In the genomic region with DNA sequence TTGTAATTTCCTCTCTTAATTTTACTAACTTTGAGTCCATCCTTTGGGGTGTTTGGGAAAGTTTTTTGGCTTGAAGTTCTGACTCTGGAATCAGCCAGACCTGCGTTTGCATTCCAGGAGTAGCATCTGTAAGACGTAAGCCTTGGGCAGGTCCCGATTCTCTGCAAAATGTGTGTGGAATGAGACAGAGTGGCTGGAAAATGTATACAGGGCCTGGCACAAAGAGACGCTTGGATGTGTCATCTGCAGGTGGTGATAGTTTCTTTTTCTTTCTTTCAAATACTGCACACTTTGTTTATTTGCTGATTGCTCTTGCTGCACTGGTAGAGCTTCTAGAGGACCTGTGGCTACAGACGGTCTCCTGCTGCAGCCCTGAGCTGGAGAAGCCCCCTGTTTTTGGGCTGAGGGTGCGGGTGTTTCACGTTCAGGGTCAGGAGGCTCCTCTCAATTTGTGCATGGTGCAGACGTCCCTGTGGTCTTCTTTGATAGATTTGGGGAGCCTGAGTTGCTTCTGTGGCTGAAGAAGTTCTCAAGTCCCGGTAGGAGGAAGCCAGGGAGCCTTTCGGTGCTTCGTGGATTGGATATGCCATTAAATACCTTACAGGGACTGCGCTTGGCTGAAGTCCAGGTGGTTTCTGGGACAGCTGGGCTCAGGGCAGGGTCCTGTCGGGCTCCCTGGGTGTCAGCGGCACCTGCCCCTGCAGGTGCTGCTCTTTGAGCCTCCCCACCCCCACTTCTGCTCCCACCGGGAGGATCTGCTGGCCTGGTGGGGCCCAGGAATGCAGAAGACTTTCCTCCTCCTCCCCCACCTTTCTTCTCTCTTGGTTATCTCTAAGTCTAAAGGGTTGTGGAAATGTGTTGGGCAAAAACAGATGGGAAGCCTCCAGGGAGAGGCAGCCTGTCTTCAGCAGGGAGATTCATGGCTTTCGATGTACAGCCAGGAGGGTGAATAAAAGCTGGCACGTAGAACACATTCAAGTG, we compare ENCODE assay signal across 10 cellular contexts. TPM values are rescaled to one million over a fixed set of nuclear protein-coding genes. Genes with fewer than 3 reads are reported as not detected.
DNase-seq lines count a peak whose midpoint lies in the region; ATAC-seq and TF ChIP-seq lines count a peak whose summit lies in the region.
"Had no signal": no experiment of that assay in that cellular context is flagged by ENCODE, and none has a peak within 500 bp of the region (broad histone marks: within the 10 kb centered on the region; RNA-seq: fewer than 3 reads in every experiment).

No MANE protein-coding gene starts in this region.

- TF ChIP-seq CTCF in AG09309 (IDR thresholded peaks at IDR 0.05; ENCODE audit: control insufficient read depth, insufficient read depth, low read depth, low read length, missing control alignments) (no peak), SK-N-SH (IDR thresholded peaks at IDR 0.05) (no peak), hepatocyte (IDR thresholded peaks at IDR 0.05; ENCODE audit: poor library complexity) (no peak)

- DNase-seq in AG09309 (ENCODE audit: low read depth) (peak; percentile 64), HS-27A (ENCODE audit: low read depth) (peak; percentile 85), SK-N-SH (no peak), hepatocyte (ENCODE audit: low spot score) (peak; percentile 39), HK-2 (ENCODE audit: unreplicated experiment) (no peak)
- DNase-seq in stimulated activated CD4-positive, alpha-beta T cell treated with anti-CD3 and anti-CD28 coated beads, Interleukin-4, amount 100 ng/mL, for 24 hours, result no peak

- 34% methylated on average over 11 of the region's 17 CpGs for WGBS in SK-N-SH (ENCODE audit: low lambda C conversion rate)
- WGBS in hepatocyte (ENCODE audit: low lambda C conversion rate, missing lambda C conversion rate), result 55% methylated on average over 17 of the region's 17 CpGs

- no peaks in the 10 kb centered on the region for H4K20me1 ChIP-seq in SK-N-SH (ENCODE audit: insufficient read depth)
- no peaks in the 10 kb centered on the region for H4K20me1 ChIP-seq in hepatocyte (ENCODE audit: insufficient read depth, poor library complexity, severe bottlenecking)

- H3K4me2 ChIP-seq in SK-N-SH (peak overlapping the region; percentile 69), hepatocyte (peak overlapping the region; percentile 44)

- H3K36me3 ChIP-seq in SK-N-SH (replicated peaks in 1 of 2; ENCODE audit: control insufficient read depth in 1 of 2, insufficient read depth in 2 of 2, low read length in 1 of 2), result peaks cover 0 to 4% of the 10 kb centered on the region in 2 experiments
- no peaks in the 10 kb centered on the region for H3K36me3 ChIP-seq in hepatocyte (replicated peaks; ENCODE audit: insufficient read depth, low read depth)

- H3K4me3 ChIP-seq in AG09309 (ENCODE audit: control insufficient read depth, low read depth, low read length) (no peak overlapping the region), SK-N-SH (ENCODE audit: low read depth in 2 of 2, low read length in 1 of 2) (peak overlapping the region; percentile 13 to 17; a peak in 3 of 4 replicates), hepatocyte (no peak overlapping the region)
- H3K4me3 ChIP-seq: dorsolateral prefrontal cortex had no signal

- no peak for TF ChIP-seq RAD21 in SK-N-SH (IDR thresholded peaks at IDR 0.05; ENCODE audit: low read length)

- no peaks in the 10 kb centered on the region for H3K79me2 ChIP-seq in SK-N-SH (ENCODE audit: insufficient read depth)
- H3K79me2 ChIP-seq in hepatocyte, result no peaks in the 10 kb centered on the region

- POLR2A ChIA-PET in SK-N-SH (lab: Yijun Ruan, JAX), result no interaction called here

- H3K9me3 ChIP-seq in SK-N-SH, result peaks cover 12% of the 10 kb centered on the region
- H3K9me3 ChIP-seq in hepatocyte (ENCODE audit: low read depth), result no peaks in the 10 kb centered on the region

- H3F3A ChIP-seq in SK-N-SH (replicated peaks; ENCODE audit: insufficient read depth), result peaks cover 32% of the 10 kb centered on the region

- H3K9ac ChIP-seq in SK-N-SH, result peak overlapping the region; percentile 32; the same call in 1 of the 2 replicates

- H3K9me2 ChIP-seq in SK-N-SH, result no peaks in the 10 kb centered on the region
- no peaks in the 10 kb centered on the region for H3K9me2 ChIP-seq in hepatocyte (replicated peaks; ENCODE audit: insufficient read depth)

- TF ChIP-seq EP300 in SK-N-SH (IDR thresholded peaks at IDR 0.05; ENCODE audit: borderline replicate concordance in 1 of 2, low read depth in 1 of 2, low read length in 1 of 2), result peak in 1 of 2 experiments; percentile 94; a peak in 2 of 4 replicates

- CTCF ChIA-PET in SK-N-SH (lab: Yijun Ruan, JAX), result no interaction called here

- no peak for ATAC-seq in HG03520 (IDR thresholded peaks at IDR 0.05; ENCODE audit: unreplicated experiment)
- ATAC-seq in HG02884 (IDR thresholded peaks at IDR 0.05; ENCODE audit: unreplicated experiment), result no peak
- ATAC-seq: activated CD4-positive, CD25-positive, alpha-beta regulatory T cell treated with anti-CD3 and anti-CD28 coated beads, Interleukin-2, amount 50 U/mL, for 24 hours had no signal

- H3K27me3 ChIP-seq in SK-N-SH (ENCODE audit: insufficient read depth) (no peaks in the 10 kb centered on the region), hepatocyte (no peaks in the 10 kb centered on the region)
- H3K27me3 ChIP-seq: dorsolateral prefrontal cortex had no signal

- peaks cover 17 to 31% of the 10 kb centered on the region in 2 experiments for H3K4me1 ChIP-seq in SK-N-SH (ENCODE audit: control insufficient read depth in 1 of 2, insufficient read depth in 2 of 2, low read depth in 1 of 2, low read length in 1 of 2)
- peaks cover 14% of the 10 kb centered on the region for H3K4me1 ChIP-seq in hepatocyte (ENCODE audit: insufficient read depth)

- H3K27ac ChIP-seq in SK-N-SH (ENCODE audit: low read depth in 2 of 2, low read length in 1 of 2) (peak overlapping the region; percentile 57 to 72; a peak in 3 of 4 replicates), hepatocyte (peak overlapping the region; percentile 42)
- H3K27ac ChIP-seq: dorsolateral prefrontal cortex had no signal

- H2AFZ ChIP-seq in SK-N-SH (ENCODE audit: low read depth) (peak overlapping the region; percentile 36; the same call in 1 of the 2 replicates), hepatocyte (no peak overlapping the region)

TF ChIP-seq in SK-N-SH, 30 proteins besides CTCF, POLR2A, EP300 and RAD21 (continues in another document):
- TF ChIP-seq YY1 (IDR thresholded peaks at IDR 0.05; ENCODE audit: low read depth) (no peak; the same call in 1 of the 2 replicates), GABPA (IDR thresholded peaks at IDR 0.05; ENCODE audit: low read depth) (no peak), MXI1 (IDR thresholded peaks at IDR 0.05; ENCODE audit: low read depth, low read length) (no peak), RFX5 (IDR thresholded peaks at IDR 0.05; ENCODE audit: low read length) (no peak), JUND (IDR thresholded peaks at IDR 0.05) (peak; percentile 90), FOXJ3 (CRISPR knock-in tag; IDR thresholded peaks at IDR 0.05) (no peak), TEAD4 (IDR thresholded peaks at IDR 0.05; ENCODE audit: borderline replicate concordance, insufficient read depth) (peak; percentile 89), ZBTB33 (IDR thresholded peaks at IDR 0.05; ENCODE audit: borderline replicate concordance, low read depth) (0 out of 2 replicates have a peak, but pooled peaks have one; percentile 34), TAF1 (IDR thresholded peaks at IDR 0.05; ENCODE audit: borderline replicate concordance, low read depth, low read length) (no peak), USF2 (IDR thresholded peaks at IDR 0.05; ENCODE audit: borderline replicate concordance, low read depth, low read length) (no peak), EZH2phosphoT487 (IDR thresholded peaks at IDR 0.05; ENCODE audit: borderline replicate concordance, low read depth) (no peak), MEF2A (IDR thresholded peaks at IDR 0.05; ENCODE audit: borderline replicate concordance, low read depth) (no peak; the same call in 1 of the 2 replicates), FOXM1 (IDR thresholded peaks at IDR 0.05; ENCODE audit: low read depth) (peak; percentile 80), NRF1 (IDR thresholded peaks at IDR 0.05; ENCODE audit: low read depth, low read length) (no peak)
- TF ChIP-seq, protein P1, sequence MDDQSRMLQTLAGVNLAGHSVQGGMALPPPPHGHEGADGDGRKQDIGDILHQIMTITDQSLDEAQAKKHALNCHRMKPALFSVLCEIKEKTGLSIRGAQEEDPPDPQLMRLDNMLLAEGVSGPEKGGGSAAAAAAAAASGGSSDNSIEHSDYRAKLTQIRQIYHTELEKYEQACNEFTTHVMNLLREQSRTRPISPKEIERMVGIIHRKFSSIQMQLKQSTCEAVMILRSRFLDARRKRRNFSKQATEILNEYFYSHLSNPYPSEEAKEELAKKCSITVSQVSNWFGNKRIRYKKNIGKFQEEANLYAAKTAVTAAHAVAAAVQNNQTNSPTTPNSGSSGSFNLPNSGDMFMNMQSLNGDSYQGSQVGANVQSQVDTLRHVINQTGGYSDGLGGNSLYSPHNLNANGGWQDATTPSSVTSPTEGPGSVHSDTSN (IDR thresholded peaks at IDR 0.05), result peak; percentile 96

RNA-seq across cellular contexts. Expression of gene GAS6, which starts 44.1 kb away (rescaled TPM):
- polyA plus RNA-seq in SK-N-SH (2012; rRNA removed) (380 and 406 TPM in 2 replicates), hepatocyte (146 and 163 TPM in 2 replicates)
- polyA plus RNA-seq in SK-N-SH (2012; cell fraction: cytosol; rRNA removed), result 236 and 359 TPM in 2 replicates
- 463 and 469 TPM in 2 replicates for polyA plus RNA-seq in SK-N-SH (2012; cell fraction: nucleus; rRNA removed)
- total RNA-seq in hepatocyte, result 62.5 and 70.0 TPM in 2 replicates

Comparison
In these comparisons a context has a peak if more than half of its experiments do, and no peak if none do; other contexts are left out.
1. DNase-seq: peak in AG09309 (single experiment), HS-27A (single experiment) and hepatocyte (single experiment); none in SK-N-SH (single experiment), HK-2 (single experiment) and stimulated activated CD4-positive, alpha-beta T cell treated with anti-CD3 and anti-CD28 coated beads, Interleukin-4, amount 100 ng/mL, for 24 hours (single experiment).
2. H3K4me3 ChIP-seq: peak in SK-N-SH (2 of 2); none in AG09309 (single experiment) and hepatocyte (single experiment).